In the genomic region with DNA sequence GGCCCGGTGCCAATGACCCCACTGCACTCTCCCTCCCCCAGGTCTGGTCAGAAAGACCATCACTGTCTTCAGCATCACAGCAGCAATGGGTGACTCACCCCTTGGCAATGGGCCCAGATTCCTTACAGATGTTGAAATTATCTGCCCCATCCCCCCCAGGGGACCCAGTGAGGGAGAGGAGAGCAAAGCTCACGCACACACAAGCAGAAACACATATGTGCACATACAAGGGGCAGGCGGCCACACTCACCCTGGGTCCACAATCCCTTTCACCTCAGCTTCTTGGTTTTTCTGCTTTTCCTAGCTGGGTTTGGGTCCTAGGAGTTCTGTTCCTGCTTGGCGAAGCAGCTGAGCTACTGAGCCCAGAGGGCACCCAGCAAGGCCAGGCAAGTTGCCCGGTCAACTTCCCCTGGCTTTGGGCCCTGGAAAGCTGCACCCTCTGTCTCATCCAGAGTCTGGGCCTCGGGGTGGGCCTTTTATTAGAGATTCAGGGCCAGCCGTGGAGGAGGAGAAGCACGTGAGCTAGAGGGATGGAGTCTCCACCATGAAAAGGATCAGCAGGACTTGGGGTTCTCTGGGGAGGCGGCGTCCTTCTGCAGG, we compare ENCODE assay signal across 8 cellular contexts. TPM values are rescaled to one million over a fixed set of nuclear protein-coding genes. Genes with fewer than 3 reads are reported as not detected.
DNase-seq lines count a peak whose midpoint lies in the region; ATAC-seq and TF ChIP-seq lines count a peak whose summit lies in the region.

No MANE protein-coding gene starts in this region.

- H3K4me3 Mint-ChIP-seq in Caco-2 (ENCODE audit: unreplicated experiment) = no peak overlapping the region

- TF ChIP-seq CTCF in Caco-2 (IDR thresholded peaks at IDR 0.05; ENCODE audit: insufficient read depth in 1 of 2, low read depth in 1 of 2, low read length in 1 of 2, severe bottlenecking in 1 of 2, unreplicated experiment in 1 of 2) = no peak

- no peaks in the 10 kb centered on the region for H3K27me3 Mint-ChIP-seq in Caco-2 (ENCODE audit: insufficient read depth, unreplicated experiment)

- H3K4me3 ChIP-seq in Caco-2 (ENCODE audit: low read depth, low read length) = no peak overlapping the region

- H3K36me3 ChIP-seq in Caco-2 (ENCODE audit: control insufficient read depth, insufficient read depth, low read length) = no peaks in the 10 kb centered on the region

- no peaks in the 10 kb centered on the region for H3K9me3 Mint-ChIP-seq in Caco-2 (ENCODE audit: unreplicated experiment)

- DNase-seq in Caco-2 (peak; percentile 50 to 68), HuH-7 (ENCODE audit: low spot score) (peak; percentile 63), fibroblast of the conjunctiva (ENCODE audit: low read depth) (peak; percentile 99), occipital lobe (lab: John Stamatoyannopoulos, UW) (peak; percentile 80)
- peak; percentile 40 for DNase-seq in activated CD4-positive, alpha-beta T cell treated with anti-CD3 and anti-CD28 coated beads, Interleukin-2, amount 50 U/mL, for 48 hours

- intact Hi-C loops in Caco-2 (cut with micrococcal nuclease; ENCODE audit: unreplicated experiment) = loop anchor here (5.0 kb wide), 1 partner anchor 39 kb away; no protein-coding TSS in a partner anchor

- H3K27me3 ChIP-seq in Caco-2 (replicated peaks; ENCODE audit: control insufficient read depth, insufficient read depth, low read length) = no peaks in the 10 kb centered on the region

- no peaks in the 10 kb centered on the region for H3K9me3 ChIP-seq in Caco-2

- ATAC-seq in HG03378 (IDR thresholded peaks at IDR 0.05; ENCODE audit: unreplicated experiment) (no peak), HG02840 (IDR thresholded peaks at IDR 0.05; ENCODE audit: low FRiP score, unreplicated experiment) (no peak), HG02623 (IDR thresholded peaks at IDR 0.05; ENCODE audit: unreplicated experiment) (no peak)

- H3K4me1 Mint-ChIP-seq in Caco-2 (ENCODE audit: low read depth, unreplicated experiment) = peaks cover 7% of the 10 kb centered on the region

- CTCF ChIA-PET in Caco-2 (lab: Charles Lee) = interaction anchor here (0.8 to 1.0 kb wide), 2 partner anchors 14 to 45 kb away, joined by 3 read pairs; no protein-coding TSS in a partner anchor

- H3K36me3 Mint-ChIP-seq in Caco-2 (ENCODE audit: insufficient read depth, unreplicated experiment) = no peaks in the 10 kb centered on the region

- H3K4me1 ChIP-seq in Caco-2 = peaks cover 13% of the 10 kb centered on the region

- BruUV-seq in Caco-2 (replicated peaks; lab: Mats Ljungman, UMichigan) = no TSS peak

- no peak overlapping the region for H3K27ac Mint-ChIP-seq in Caco-2 (ENCODE audit: unreplicated experiment)

- POLR2A ChIA-PET in Caco-2 (lab: Charles Lee) = no interaction called here

RNA-seq across cellular contexts. Expression of a gene that starts 2.6 kb away (rescaled TPM):
- 0.44 and 0.50 TPM in 2 replicates for total RNA-seq in Caco-2 (2022)
- total RNA-seq in occipital lobe = 5.8 TPM

RNA-seq across cellular contexts. Expression of a gene that starts 56.6 kb away (rescaled TPM):
- 21.9 and 22.1 TPM in 2 replicates for total RNA-seq in Caco-2 (2022)
- total RNA-seq in occipital lobe = 53.5 TPM

Comparison
In these comparisons a context has a peak if more than half of its experiments do, and no peak if none do; other contexts are left out.
1. DNase-seq: peak in every context shown above with its lines; median percentile 99 in fibroblast of the conjunctiva; 80 in occipital lobe; 63 in HuH-7; 59 in Caco-2; 40 in activated CD4-positive, alpha-beta T cell treated with anti-CD3 and anti-CD28 coated beads, Interleukin-2, amount 50 U/mL, for 48 hours.